In the genomic region with DNA sequence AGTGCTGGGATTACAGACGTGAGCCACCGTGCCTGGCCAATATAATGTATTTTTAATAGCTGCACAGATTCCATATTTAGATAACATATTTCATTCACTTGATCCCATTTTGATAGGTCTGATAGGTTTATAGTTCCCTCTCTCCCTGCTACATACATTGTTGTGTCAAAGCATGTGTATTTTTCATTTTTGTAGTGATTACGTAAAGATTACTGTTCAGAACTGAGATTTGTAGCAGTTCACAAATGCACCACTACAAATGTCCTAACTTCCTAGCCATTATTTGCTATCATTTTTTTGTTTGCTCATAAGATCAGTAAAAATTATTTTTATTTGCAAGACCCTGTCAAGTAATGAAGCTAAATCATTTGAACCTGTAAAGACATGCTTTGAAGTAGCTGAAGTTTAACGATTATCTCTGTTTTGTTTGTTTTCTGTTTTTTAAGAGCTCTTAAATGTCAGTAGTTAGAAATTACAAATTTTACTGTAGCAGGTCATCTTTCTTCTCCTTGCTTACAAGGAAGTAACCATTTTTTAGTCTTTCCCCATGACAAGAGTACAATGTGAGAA, we compare ENCODE assay signal across 18 cellular contexts. TPM values are rescaled to one million over a fixed set of nuclear protein-coding genes. Genes with fewer than 3 reads are reported as not detected.
A peak's percentile ranks its signal among the peaks of the same experiment; 100 is the strongest.
DNase-seq lines count a peak whose midpoint lies in the region; ATAC-seq and TF ChIP-seq lines count a peak whose summit lies in the region.
"Had no signal": no experiment of that assay in that cellular context is flagged by ENCODE, and none has a peak within 500 bp of the region (broad histone marks: within the 10 kb centered on the region; RNA-seq: fewer than 3 reads in every experiment).

No MANE protein-coding gene starts in this region.

- peak overlapping the region; percentile 9 for H3K4me3 Mint-ChIP-seq in central memory CD8-positive, alpha-beta T cell
- no peak overlapping the region for H3K4me3 Mint-ChIP-seq in Calu3 (ENCODE audit: low read depth, unreplicated experiment)
- H3K4me3 Mint-ChIP-seq: activated T-cell treated with anti-CD3 and anti-CD28 coated beads, Interleukin-2, amount 50 U/mL, for 24 hours; GM23338 had no signal

- H3K27me3 ChIP-seq in neutrophil: no peaks in the 10 kb centered on the region

- CTCF ChIA-PET in Calu3 (lab: Charles Lee): no interaction called here

- peak overlapping the region; percentile 17 for H3K27ac Mint-ChIP-seq in central memory CD8-positive, alpha-beta T cell (ENCODE audit: low read depth)
- no peak overlapping the region for H3K27ac Mint-ChIP-seq in Calu3 (ENCODE audit: unreplicated experiment)
- no peak overlapping the region for H3K27ac Mint-ChIP-seq in activated naive CD4-positive, alpha-beta T cell treated with anti-CD3 and anti-CD28 coated beads, Interleukin-2, amount 50 U/mL, for 72 hours
- H3K27ac Mint-ChIP-seq: activated T-cell treated with anti-CD3 and anti-CD28 coated beads, Interleukin-2, amount 50 U/mL, for 24 hours; GM23338 had no signal

- no peaks in the 10 kb centered on the region for H3K9me3 Mint-ChIP-seq in central memory CD8-positive, alpha-beta T cell
- H3K9me3 Mint-ChIP-seq in Calu3 (ENCODE audit: low read depth, unreplicated experiment): no peaks in the 10 kb centered on the region
- no peaks in the 10 kb centered on the region for H3K9me3 Mint-ChIP-seq in activated naive CD4-positive, alpha-beta T cell treated with anti-CD3 and anti-CD28 coated beads, Interleukin-2, amount 50 U/mL, for 72 hours
- H3K9me3 Mint-ChIP-seq: activated T-cell treated with anti-CD3 and anti-CD28 coated beads, Interleukin-2, amount 50 U/mL, for 24 hours; GM23338 had no signal

- no TSS peak for BruUV-seq in Calu3 (replicated peaks; lab: Mats Ljungman, UMichigan)

- no peaks in the 10 kb centered on the region for H3K36me3 ChIP-seq in neutrophil

- TF ChIP-seq CTCF in C4-2B (conservative IDR thresholded peaks at IDR 0.05) (no peak), neutrophil (IDR thresholded peaks at IDR 0.05) (no peak), Calu3 (IDR thresholded peaks at IDR 0.05; ENCODE audit: unreplicated experiment) (no peak)

- DNase-seq in HT-29 (ENCODE audit: low spot score) (peak; percentile 29), Calu3 (no peak)
- no peak for DNase-seq in central memory CD8-positive, alpha-beta T cell (ENCODE audit: low spot score in 2 of 2)
- no peak for DNase-seq in activated naive CD4-positive, alpha-beta T cell treated with anti-CD3 and anti-CD28 coated beads, Interleukin-2, amount 50 U/mL, for 72 hours (ENCODE audit: low spot score in 2 of 2)
- DNase-seq: activated CD4-positive, alpha-beta T cell treated with anti-CD3 and anti-CD28 coated beads, Interleukin-2, amount 50 U/mL, for 4 hours; activated T-cell treated with anti-CD3 and anti-CD28 coated beads, Interleukin-2, amount 50 U/mL, for 24 hours; GF-D8; KBM-7; kidney; midbrain; right cardiac atrium; stimulated activated CD4-positive, alpha-beta T cell treated with anti-CD3 and anti-CD28 coated beads, Interleukin-1b, Interleukin-23, amount 100 ng/mL, for 48 hours had no signal

- H3K27me3 Mint-ChIP-seq in central memory CD8-positive, alpha-beta T cell: no peaks in the 10 kb centered on the region
- no peaks in the 10 kb centered on the region for H3K27me3 Mint-ChIP-seq in Calu3 (ENCODE audit: unreplicated experiment)
- H3K27me3 Mint-ChIP-seq: activated T-cell treated with anti-CD3 and anti-CD28 coated beads, Interleukin-2, amount 50 U/mL, for 24 hours had no signal

- H3K4me1 ChIP-seq in neutrophil (ENCODE audit: control insufficient read depth in 1 of 2, insufficient read depth in 1 of 2, low read depth in 1 of 2, low read length in 1 of 2): peaks cover 40 to 45% of the 10 kb centered on the region in 2 experiments

- H3K27ac ChIP-seq in C4-2B (peak overlapping the region; percentile 46; the same call in 1 of the 2 replicates), neutrophil (peak overlapping the region; percentile 53)
- H3K27ac ChIP-seq: HL-60 had no signal

- H3K4me1 Mint-ChIP-seq in central memory CD8-positive, alpha-beta T cell: peaks cover 76% of the 10 kb centered on the region
- peaks cover 23% of the 10 kb centered on the region for H3K4me1 Mint-ChIP-seq in Calu3 (ENCODE audit: low read depth, unreplicated experiment)

- ATAC-seq in central memory CD8-positive, alpha-beta T cell (replicated peaks; ENCODE audit: extremely low read depth, poor library complexity, severe bottlenecking): no peak
- ATAC-seq in GM18861 (IDR thresholded peaks at IDR 0.05; ENCODE audit: unreplicated experiment) (no peak), GM21529 (IDR thresholded peaks at IDR 0.05; ENCODE audit: unreplicated experiment) (no peak)
- ATAC-seq in activated naive CD4-positive, alpha-beta T cell treated with anti-CD3 and anti-CD28 coated beads, Interleukin-2, amount 50 U/mL, for 72 hours: no peak
- ATAC-seq: GM23338, right cardiac atrium had no signal

- peaks cover 34% of the 10 kb centered on the region for H3K36me3 Mint-ChIP-seq in central memory CD8-positive, alpha-beta T cell (ENCODE audit: insufficient read depth)
- H3K36me3 Mint-ChIP-seq in Calu3 (ENCODE audit: insufficient read depth, unreplicated experiment): peaks cover 5% of the 10 kb centered on the region
- H3K36me3 Mint-ChIP-seq in activated naive CD4-positive, alpha-beta T cell treated with anti-CD3 and anti-CD28 coated beads, Interleukin-2, amount 50 U/mL, for 72 hours: no peaks in the 10 kb centered on the region

- no peak overlapping the region for H3K4me3 ChIP-seq in neutrophil (ENCODE audit: low read depth in 1 of 2, low read length in 1 of 2)
- H3K4me3 ChIP-seq: GM23338 had no signal

- intact Hi-C loops in Calu3 (cut with micrococcal nuclease; ENCODE audit: unreplicated experiment): no loop called here

- H3K9me3 ChIP-seq in neutrophil: no peaks in the 10 kb centered on the region

RNA-seq across cellular contexts. Expression of gene EML4, which starts 54.0 kb away (rescaled TPM):
- total RNA-seq in HT-29 (2014; rRNA removed; shearing (Covaris generic)): 80.0 and 81.9 TPM in 2 replicates
- total RNA-seq in Calu3 (2022): 68.2 and 89.6 TPM in 2 replicates
- 10 to 100 TPM; 56.6 to 85.7 TPM for total RNA-seq in activated naive CD4-positive, alpha-beta T cell treated with anti-CD3 and anti-CD28 coated beads, Interleukin-2, amount 50 U/mL, for 72 hours
